8 cellular contexts compared by ENCODE assay signal in the genomic region with DNA sequence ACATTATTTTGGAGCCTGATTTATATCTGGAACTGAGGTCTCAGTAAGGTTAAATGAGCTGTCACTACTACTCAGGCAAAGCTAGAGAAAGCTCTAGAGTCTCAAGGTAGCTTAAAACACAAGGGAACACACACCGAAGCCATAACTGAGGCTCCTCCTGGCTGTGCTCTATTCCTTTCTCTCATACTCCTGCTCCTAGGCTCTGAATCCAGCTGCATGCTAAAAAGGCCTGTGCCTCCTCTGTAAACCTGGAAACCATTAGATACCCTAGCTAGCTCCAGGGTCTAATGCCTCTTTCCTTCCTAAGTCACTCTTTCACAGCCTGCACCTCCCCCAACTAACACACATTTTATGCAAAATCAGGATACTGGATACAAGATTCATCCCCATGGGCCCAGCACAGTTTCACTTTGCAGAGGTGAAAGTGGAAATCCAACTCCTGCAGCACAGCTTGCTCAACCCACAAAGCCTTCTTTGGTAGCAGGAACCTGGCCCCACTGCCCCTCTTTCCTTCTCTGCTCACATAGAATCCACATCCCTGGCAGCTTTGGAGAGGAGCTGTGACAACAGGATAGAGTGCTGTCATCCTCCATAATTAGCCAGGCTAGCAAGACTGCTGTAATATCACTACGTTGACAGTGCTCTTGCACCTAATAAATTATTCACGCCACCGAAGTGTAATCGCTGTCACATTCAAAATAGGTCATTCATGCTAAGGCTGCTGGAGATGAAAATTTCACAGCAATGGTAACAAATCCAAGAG. TPM values are rescaled to one million over a fixed set of nuclear protein-coding genes. Genes with fewer than 3 reads are reported as not detected.
DNase-seq lines count a peak whose midpoint lies in the region; ATAC-seq and TF ChIP-seq lines count a peak whose summit lies in the region.

No MANE protein-coding gene starts in this region.

- no peak for TF ChIP-seq POLR2A in esophagus muscularis mucosa (IDR thresholded peaks at IDR 0.05; ENCODE audit: low read depth)

- H3K36me3 Mint-ChIP-seq in CD4-positive, alpha-beta T cell (ENCODE audit: low read depth): peaks cover 88% of the 10 kb centered on the region

- peak; percentile 33 for ATAC-seq in CD4-positive, alpha-beta T cell (ENCODE audit: poor library complexity)
- ATAC-seq in GM21786 (IDR thresholded peaks at IDR 0.05; ENCODE audit: unreplicated experiment): peak; percentile 10
- ATAC-seq in HG03378 (IDR thresholded peaks at IDR 0.05; ENCODE audit: unreplicated experiment): no peak
- no peak for ATAC-seq in HG03469 (IDR thresholded peaks at IDR 0.05; ENCODE audit: unreplicated experiment)

- H3K4me1 ChIP-seq in iPS-20b (ENCODE audit: insufficient read depth, low read length) (peaks cover 31% of the 10 kb centered on the region), tibial artery (peaks cover 0 to 6% (median 0%) of the 10 kb centered on the region in 4 donors), esophagus muscularis mucosa (peaks cover 14 to 20% (median 18%) of the 10 kb centered on the region in 4 donors)

- no peak for DNase-seq in CD4-positive, alpha-beta T cell
- DNase-seq in NCI-H748 treated with DMSO at 0.1 percent for 48 hours (lab: John Stamatoyannopoulos, UW) (peak; percentile 43), tibial artery (no peak), esophagus muscularis mucosa (ENCODE audit: extremely low spot score) (no peak)

- no peaks in the 10 kb centered on the region for H3K9me3 ChIP-seq in CD4-positive, alpha-beta T cell (ENCODE audit: control insufficient read depth, low read length)
- H3K9me3 ChIP-seq in iPS-20b (ENCODE audit: insufficient read depth, low read depth, low read length) (no peaks in the 10 kb centered on the region), tibial artery (no peaks in the 10 kb centered on the region), esophagus muscularis mucosa (no peaks in the 10 kb centered on the region)

- H3K36me3 ChIP-seq in iPS-20b (ENCODE audit: insufficient read depth, low read depth, low read length) (no peaks in the 10 kb centered on the region), tibial artery (no peaks in the 10 kb centered on the region), esophagus muscularis mucosa (no peaks in the 10 kb centered on the region)

- H3K27ac ChIP-seq in CD4-positive, alpha-beta T cell (ENCODE audit: low read depth, low read length): peak overlapping the region; percentile 73
- H3K27ac ChIP-seq in iPS-20b (ENCODE audit: low read length): no peak overlapping the region
- no peak overlapping the region for H3K27ac ChIP-seq in tibial artery
- H3K27ac ChIP-seq in esophagus muscularis mucosa (replicated peaks in 1 of 4): no peak overlapping the region

- peak overlapping the region; percentile 97 for H3K27ac Mint-ChIP-seq in CD4-positive, alpha-beta T cell

- peak overlapping the region; percentile 6; the same call in 1 of the 2 replicates for H3K9ac ChIP-seq in iPS-20b (ENCODE audit: low read depth, low read length)

- TF ChIP-seq CTCF in CD4-positive, alpha-beta T cell (IDR thresholded peaks at IDR 0.05): no peak
- TF ChIP-seq CTCF in tibial artery (IDR thresholded peaks at IDR 0.05): no peak
- TF ChIP-seq CTCF in esophagus muscularis mucosa (IDR thresholded peaks at IDR 0.05): no peak

- POLR2A ChIA-PET in CD4-positive, alpha-beta T cell (lab: Charles Lee): interaction anchor here (0.6 to 8.3 kb wide), 14 partner anchors 8 to 72 kb away, joined by 3 to 70 read pairs (median 6); a partner anchor contains a TSS

- H3K4me3 Mint-ChIP-seq in CD4-positive, alpha-beta T cell: peak overlapping the region; percentile 81

- no peaks in the 10 kb centered on the region for H3K27me3 Mint-ChIP-seq in CD4-positive, alpha-beta T cell

- H3K9me3 Mint-ChIP-seq in CD4-positive, alpha-beta T cell: no peaks in the 10 kb centered on the region

- WGBS in esophagus muscularis mucosa: 37% methylated on average over 5 of the region's 5 CpGs

- H3K4me1 Mint-ChIP-seq in CD4-positive, alpha-beta T cell (ENCODE audit: low read depth): peaks cover 93% of the 10 kb centered on the region

- intact Hi-C loops in CD4-positive, alpha-beta T cell (cut with DNase I, micrococcal nuclease): loop anchor here (2.0 to 10.0 kb wide), 3 partner anchors 14 to 156 kb away; no protein-coding TSS in a partner anchor
- intact Hi-C loops in tibial artery (cut with DNase I; ENCODE audit: low total_unique reads) (no loop called here), esophagus muscularis mucosa (cut with DNase I) (no loop called here)

- CTCF ChIA-PET in CD4-positive, alpha-beta T cell (lab: Charles Lee): interaction anchor here (1.0 to 3.4 kb wide), 11 partner anchors 8 to 152 kb away, joined by 3 to 26 read pairs (median 4); a partner anchor contains a TSS

- H3K4me3 ChIP-seq in iPS-20b (ENCODE audit: low read length) (no peak overlapping the region), tibial artery (no peak overlapping the region), esophagus muscularis mucosa (no peak overlapping the region)

- no peak for TF ChIP-seq EP300 in esophagus muscularis mucosa (IDR thresholded peaks at IDR 0.05)

- H3K27me3 ChIP-seq in CD4-positive, alpha-beta T cell (ENCODE audit: control insufficient read depth, insufficient read depth, low read length): no peaks in the 10 kb centered on the region
- H3K27me3 ChIP-seq in iPS-20b (ENCODE audit: insufficient read depth, low read length): no peaks in the 10 kb centered on the region
- peaks cover 0 to 6% of the 10 kb centered on the region in 2 donors for H3K27me3 ChIP-seq in tibial artery
- peaks cover 0 to 13% (median 0%) of the 10 kb centered on the region in 4 donors for H3K27me3 ChIP-seq in esophagus muscularis mucosa

RNA-seq across cellular contexts. Expression of a gene that starts 16.9 kb away (rescaled TPM):
- 100 to 1,000 TPM; 123 to 129 TPM for total RNA-seq in CD4-positive, alpha-beta T cell
- 10 to 100 TPM in 1 of 4 donors, 1 to 10 TPM in 3; 2.6 to 14.4 (median 5.1) TPM for total RNA-seq in esophagus muscularis mucosa

Comparison
In these comparisons a context has a peak if more than half of its experiments do, and no peak if none do; other contexts are left out.
1. ATAC-seq: peak in CD4-positive, alpha-beta T cell (single experiment) and GM21786 (single experiment); none in HG03378 (single experiment) and HG03469 (single experiment).
2. RNA of a gene that starts 16.9 kb away (total RNA-seq): 123 to 129 TPM in CD4-positive, alpha-beta T cell; 2.6 to 14.4 TPM in esophagus muscularis mucosa; every median in the first group is over 4 times any median in the second.
3. intact Hi-C loops: an anchor here in CD4-positive, alpha-beta T cell (2.0 to 10.0 kb wide); none called in tibial artery and esophagus muscularis mucosa.